Comparison of ENCODE assay signal across 13 cellular contexts in genomic region chr6:149468179-149468578, GRCh38. TPM values are rescaled to one million over a fixed set of nuclear protein-coding genes. Genes with fewer than 3 reads are reported as not detected.
DNase-seq lines count a peak whose midpoint lies in the region; ATAC-seq, FAIRE-seq and TF ChIP-seq lines count a peak whose summit lies in the region.
"Had no signal": no experiment of that assay in that cellular context is flagged by ENCODE, and none has a peak within 500 bp of the region (broad histone marks: within the 10 kb centered on the region; RNA-seq: fewer than 3 reads in every experiment).

No MANE protein-coding gene starts in this region.

- no peak overlapping the region for H3K56ac ChIP-seq in mesendoderm (ENCODE audit: low read length)

- H3K27me3 ChIP-seq in HepG2 (ENCODE audit: control insufficient read depth in 1 of 2, insufficient read depth in 2 of 2, low read length in 2 of 2) (no peaks in the 10 kb centered on the region), right lobe of liver (no peaks in the 10 kb centered on the region), mesendoderm (ENCODE audit: insufficient read depth, low read length, poor library complexity) (no peaks in the 10 kb centered on the region)
- H3K27me3 ChIP-seq: gastrocnemius medialis, thyroid gland had no signal

- no peak for DNase-seq in HepG2 (ENCODE audit: low spot score)
- DNase-seq in right lobe of liver = no peak
- no peak for DNase-seq in activated CD4-positive, alpha-beta memory T cell treated with anti-CD3 and anti-CD28 coated beads for 36 hours
- DNase-seq in mesendoderm = no peak
- no peak for DNase-seq in hippocampal formation (lab: John Stamatoyannopoulos, UW)
- no peak for DNase-seq in DMS79 treated with DMSO at 0.1 percent for 48 hours (lab: John Stamatoyannopoulos, UW)
- DNase-seq: gastrocnemius medialis, left ventricle myocardium inferior, T-helper 9 cell, thyroid gland had no signal

- intact Hi-C loops in HepG2 (cut with micrococcal nuclease; ENCODE audit: unreplicated experiment) = no loop called here
- intact Hi-C loops in right lobe of liver (cut with DNase I) = no loop called here
- intact Hi-C loops in activated CD4-positive, alpha-beta memory T cell treated with anti-CD3 and anti-CD28 coated beads for 36 hours (cut with micrococcal nuclease) = loop anchor here (10.0 kb wide), 1 partner anchor 47 kb away; no protein-coding TSS in a partner anchor

- H3K9ac ChIP-seq in HepG2 (ENCODE audit: insufficient read depth, low read depth, low read length) (no peak overlapping the region), mesendoderm (ENCODE audit: low read length) (no peak overlapping the region)

- 92% methylated on average over 2 of the region's 2 CpGs for WGBS in HepG2 (ENCODE audit: low lambda C conversion rate)
- 35% methylated on average over 2 of the region's 2 CpGs for WGBS in right lobe of liver (ENCODE audit: insufficient coverage, low coverage, low lambda C conversion rate, missing lambda C conversion rate)
- WGBS in mesendoderm (ENCODE audit: extremely low coverage, insufficient coverage, low lambda C conversion rate) = no CpG with 5 or more reads among the region's 2 CpGs

- peak overlapping the region; percentile 27 for H3K4me3 Mint-ChIP-seq in activated CD4-positive, alpha-beta memory T cell treated with anti-CD3 and anti-CD28 coated beads for 36 hours

- peaks cover 30% of the 10 kb centered on the region for H3K4me1 ChIP-seq in HepG2 (ENCODE audit: insufficient read depth, low read length)
- H3K4me1 ChIP-seq in right lobe of liver = no peaks in the 10 kb centered on the region
- H3K4me1 ChIP-seq in mesendoderm (ENCODE audit: control insufficient read depth, low read depth, low read length) = no peaks in the 10 kb centered on the region
- H3K4me1 ChIP-seq: gastrocnemius medialis had no signal

- no peaks in the 10 kb centered on the region for H3K79me1 ChIP-seq in mesendoderm (ENCODE audit: low read length)

- H3K27ac ChIP-seq in HepG2 (ENCODE audit: extremely low read length, insufficient read depth, low read length) (no peak overlapping the region), right lobe of liver (no peak overlapping the region), mesendoderm (ENCODE audit: low read depth, low read length) (no peak overlapping the region)
- H3K27ac ChIP-seq: gastrocnemius medialis, left ventricle myocardium inferior, thyroid gland had no signal

- H3K27me3 Mint-ChIP-seq in activated CD4-positive, alpha-beta memory T cell treated with anti-CD3 and anti-CD28 coated beads for 36 hours = no peaks in the 10 kb centered on the region

- H3K4me1 Mint-ChIP-seq in activated CD4-positive, alpha-beta memory T cell treated with anti-CD3 and anti-CD28 coated beads for 36 hours (ENCODE audit: low read depth) = peaks cover 81% of the 10 kb centered on the region

- H3K27ac Mint-ChIP-seq in activated CD4-positive, alpha-beta memory T cell treated with anti-CD3 and anti-CD28 coated beads for 36 hours = peak overlapping the region; percentile 74

- H3K36me3 ChIP-seq in HepG2 (replicated peaks in 1 of 2; ENCODE audit: control insufficient read depth in 1 of 2, insufficient read depth in 2 of 2, low read length in 2 of 2) (no peaks in the 10 kb centered on the region), right lobe of liver (no peaks in the 10 kb centered on the region), mesendoderm (ENCODE audit: control insufficient read depth, insufficient read depth, low read length) (no peaks in the 10 kb centered on the region)
- H3K36me3 ChIP-seq: gastrocnemius medialis, left ventricle myocardium inferior, thyroid gland had no signal

- H3K4me2 ChIP-seq in HepG2 (ENCODE audit: low read depth, low read length) = no peak overlapping the region
- no peak overlapping the region for H3K4me2 ChIP-seq in mesendoderm (ENCODE audit: low read length)

- H2BK15ac ChIP-seq in mesendoderm (replicated peaks; ENCODE audit: low read depth) = no peak overlapping the region

- H3K79me2 ChIP-seq in HepG2 (ENCODE audit: insufficient read depth, low read length) (no peaks in the 10 kb centered on the region), mesendoderm (ENCODE audit: control insufficient read depth, insufficient read depth, low read length) (no peaks in the 10 kb centered on the region)

- no peak overlapping the region for H2BK120ac ChIP-seq in mesendoderm (ENCODE audit: low read depth, low read length)

- no TSS peak for BruUV-seq in HepG2 (replicated peaks; lab: Mats Ljungman, UMichigan)

- in situ Hi-C loops in HepG2 (cut with HindIII; ENCODE audit: extremely low pct_ligation_motif_present, low pct_unique_long_range_greater_than_20kb) = no loop called here

- TF ChIP-seq POLR2A in HepG2 (IDR thresholded peaks at IDR 0.05; ENCODE audit: insufficient read depth in 1 of 2, low read depth in 2 of 2, low read length in 2 of 2) (no peak), right lobe of liver (IDR thresholded peaks at IDR 0.05) (no peak)

- no peak for TF ChIP-seq RAD21 in HepG2 (CRISPR knock-in tag; IDR thresholded peaks at IDR 0.05)

- no peaks in the 10 kb centered on the region for H3K9me3 Mint-ChIP-seq in activated CD4-positive, alpha-beta memory T cell treated with anti-CD3 and anti-CD28 coated beads for 36 hours

- no peak overlapping the region for H3K4me3 ChIP-seq in HepG2 (replicated peaks in 1 of 3; ENCODE audit: insufficient read depth in 1 of 3, low read depth in 2 of 3, low read length in 3 of 3)
- H3K4me3 ChIP-seq in right lobe of liver = no peak overlapping the region
- no peak overlapping the region for H3K4me3 ChIP-seq in mesendoderm (ENCODE audit: low read length)
- H3K4me3 ChIP-seq: gastrocnemius medialis, left ventricle myocardium inferior, thyroid gland had no signal

- no peak overlapping the region for H2BK5ac ChIP-seq in mesendoderm (ENCODE audit: low read length)

- no peak for FAIRE-seq in HepG2 (lab: Jason Lieb, UNC)
- FAIRE-seq: colon had no signal

- no peaks in the 10 kb centered on the region for H4K20me1 ChIP-seq in HepG2 (ENCODE audit: insufficient read depth, low read length)

- H3K4ac ChIP-seq in mesendoderm (ENCODE audit: low read depth, low read length) = no peak overlapping the region

- TF ChIP-seq CTCF in HepG2 (CRISPR knock-in tag; IDR thresholded peaks at IDR 0.05) (no peak), right lobe of liver (IDR thresholded peaks at IDR 0.05) (no peak)

- TF ChIP-seq EP300 in HepG2 (IDR thresholded peaks at IDR 0.05; ENCODE audit: low read depth in 2 of 2, low read length in 2 of 2) = no peak
- TF ChIP-seq EP300 in HepG2 (CRISPR knock-in tag; IDR thresholded peaks at IDR 0.05; ENCODE audit: borderline replicate concordance) = no peak

- H4K5ac ChIP-seq in mesendoderm (ENCODE audit: low read length) = no peak overlapping the region

- no peak overlapping the region for H3K23ac ChIP-seq in mesendoderm (ENCODE audit: low read length)

- H3K9me3 ChIP-seq in HepG2 (ENCODE audit: low read length) = no peaks in the 10 kb centered on the region
- H3K9me3 ChIP-seq in right lobe of liver = no peaks in the 10 kb centered on the region
- H3K9me3 ChIP-seq: gastrocnemius medialis, left ventricle myocardium inferior, thyroid gland had no signal

- H2AK5ac ChIP-seq in mesendoderm (ENCODE audit: low read length) = no peak overlapping the region

- CTCF ChIA-PET in HepG2 (lab: Yijun Ruan, JAX; ENCODE audit: low intra/inter-chr PET ratio, low total read pairs) = no interaction called here
- CTCF ChIA-PET in activated CD4-positive, alpha-beta memory T cell treated with anti-CD3 and anti-CD28 coated beads for 36 hours (lab: Charles Lee) = interaction anchor here (1.0 to 2.7 kb wide), 2 partner anchors 37 to 49 kb away, joined by 3 to 12 read pairs; no protein-coding TSS in a partner anchor

- no peak for ATAC-seq in HepG2
- no peak for ATAC-seq in right lobe of liver
- ATAC-seq in HG02852 (IDR thresholded peaks at IDR 0.05; ENCODE audit: unreplicated experiment) = peak; percentile 5
- ATAC-seq in GM18873 (IDR thresholded peaks at IDR 0.05; ENCODE audit: low FRiP score, unreplicated experiment) = no peak
- ATAC-seq: gastrocnemius medialis had no signal

- peaks cover 83% of the 10 kb centered on the region for H3K36me3 Mint-ChIP-seq in activated CD4-positive, alpha-beta memory T cell treated with anti-CD3 and anti-CD28 coated beads for 36 hours

- H4K8ac ChIP-seq in mesendoderm (ENCODE audit: low read depth, low read length) = no peak overlapping the region

- POLR2A ChIA-PET in HepG2 (lab: Yijun Ruan, JAX) = interaction anchor here (1.2 kb wide), 1 partner anchor 17 kb away, joined by 3 read pairs; the partner anchor contains the start of gene ZC3H12D
- POLR2A ChIA-PET in activated CD4-positive, alpha-beta memory T cell treated with anti-CD3 and anti-CD28 coated beads for 36 hours (lab: Charles Lee) = no interaction called here

- H2AFZ ChIP-seq in HepG2 (ENCODE audit: low read length) = no peak overlapping the region

- H3K18ac ChIP-seq in mesendoderm (ENCODE audit: low read length) = no peak overlapping the region

RNA-seq across cellular contexts. Expression of gene ZC3H12D, which starts 16.6 kb away (rescaled TPM):
- total RNA-seq in HepG2 (2016; rRNA removed; fragmentation: Illumina TruSeq; extraction: Trizol) (2.1 and 2.7 TPM in 2 replicates), right lobe of liver (1 to 10 TPM in 1 of 6 experiments, under 1 TPM in 5; 0.49 to 1.4 (median 0.90) TPM)
- total RNA-seq in HepG2 (2016; cell fraction: cytosol; rRNA removed; fragmentation: Illumina TruSeq; extraction: Trizol; ENCODE audit: low read depth) = 0.88 and 0.91 TPM in 2 replicates
- 1.2 and 1.9 TPM in 2 replicates for total RNA-seq in HepG2 (2016; cell fraction: insoluble cytoplasmic fraction; rRNA removed; fragmentation: Illumina TruSeq; extraction: Trizol)
- total RNA-seq in HepG2 (2016; cell fraction: membrane; rRNA removed; fragmentation: Illumina TruSeq; extraction: Trizol) = 1.1 and 1.2 TPM in 2 replicates
- total RNA-seq in HepG2 (2016; cell fraction: nucleus; rRNA removed; fragmentation: Illumina TruSeq; extraction: Trizol) = 2.5 and 3.1 TPM in 2 replicates
- polyA plus RNA-seq in HepG2 (2011; rRNA removed) = 1.2 and 1.7 TPM in 2 replicates
- polyA plus RNA-seq in HepG2 (2011; cell fraction: cytosol; rRNA removed) = 0.85 and 1.1 TPM in 2 replicates
- polyA plus RNA-seq in HepG2 (2011; cell fraction: nucleus; rRNA removed) = 2.7 and 3.3 TPM in 2 replicates
- polyA plus RNA-seq in HepG2 (2012) = 0.52 and 1.1 TPM in 2 replicates
- polyA plus RNA-seq in HepG2 (2016; cell fraction: cytosol; fragmentation: Illumina TruSeq; extraction: Trizol; ENCODE audit: low read depth) = 0.17 and 0.23 TPM in 2 replicates
- 0.86 and 1.6 TPM in 2 replicates for polyA plus RNA-seq in HepG2 (2016; cell fraction: insoluble cytoplasmic fraction; fragmentation: Illumina TruSeq; extraction: Trizol; ENCODE audit: low read depth)
- 0.51 and 0.76 TPM in 2 replicates for polyA plus RNA-seq in HepG2 (2016; cell fraction: membrane; fragmentation: Illumina TruSeq; extraction: Trizol; ENCODE audit: low read depth)
- polyA plus RNA-seq in HepG2 (2016; cell fraction: nucleus; fragmentation: Illumina TruSeq; extraction: Trizol; ENCODE audit: insufficient read depth, low read depth) = 2.8 and 3.1 TPM in 2 replicates
- polyA minus RNA-seq in HepG2 (2011; rRNA and poly(A)+ RNA removed; ENCODE audit: low replicate concordance) = 0.54 and 3.2 TPM in 2 replicates
- polyA minus RNA-seq in HepG2 (2011; cell fraction: cytosol; rRNA and poly(A)+ RNA removed) = 0.53 and 1.2 TPM in 2 replicates
- polyA minus RNA-seq in HepG2 (2011; cell fraction: nucleus; rRNA and poly(A)+ RNA removed) = 2.2 and 2.9 TPM in 2 replicates
- 100 to 1,000 TPM; 124 to 129 TPM for total RNA-seq in activated CD4-positive, alpha-beta memory T cell treated with anti-CD3 and anti-CD28 coated beads for 36 hours
- 0.04 TPM for polyA plus RNA-seq in mesendoderm (2013, experiment 1 of 2)
- 0.03 TPM for polyA plus RNA-seq in mesendoderm (2013, experiment 2 of 2)

Comparison
In these comparisons a context has a peak if more than half of its experiments do, and no peak if none do; other contexts are left out.
1. RNA of gene ZC3H12D, which starts 16.6 kb away (total RNA-seq): 124 to 129 TPM in activated CD4-positive, alpha-beta memory T cell treated with anti-CD3 and anti-CD28 coated beads for 36 hours; 0.88 to 3.1 TPM in HepG2 and 0.49 to 1.4 TPM in right lobe of liver; every median in the first group is over 10 times any median in the second.